Comparison of ENCODE assay signal across 21 cellular contexts in genomic region chr1:164311376-164311775, GRCh38.
DNase-seq lines count a peak whose midpoint lies in the region; ATAC-seq and TF ChIP-seq lines count a peak whose summit lies in the region.
"Had no signal": no experiment of that assay in that cellular context is flagged by ENCODE, and none has a peak within 500 bp of the region (broad histone marks: within the 10 kb centered on the region; RNA-seq: fewer than 3 reads in every experiment).

No MANE protein-coding gene starts in this region.

- no peak overlapping the region for H3K18ac ChIP-seq in IMR-90 (ENCODE audit: low read depth, low read length)

- DNase-seq in IMR-90 = no peak
- peak; percentile 40 for DNase-seq in adipocyte (ENCODE audit: low read depth)
- peak; percentile 14 to 28 for DNase-seq in fibroblast of lung (ENCODE audit: low read depth in 2 of 2)
- DNase-seq in type B pancreatic cell (ENCODE audit: extremely low spot score, unreplicated experiment) = no peak
- no peak for DNase-seq in left cardiac atrium
- no peak for DNase-seq in NCI-H446 (lab: John Stamatoyannopoulos, UW)
- no peak for DNase-seq in SHP77 treated with DMSO at 0.1 percent for 48 hours (lab: John Stamatoyannopoulos, UW)
- DNase-seq: BE2C; CD4-positive, CD25-positive, alpha-beta regulatory T cell; COR-L47; DMS 273 treated with DMSO at 0.1 percent for 48 hours; GDM1; HCEC 1CT; Kasumi-1; NCI-H1092 treated with DMSO at 0.1 percent for 48 hours; NCI-H2081 treated with DMSO at 0.1 percent for 48 hours; NCI-H748 treated with DMSO at 0.1 percent for 48 hours; NK-92 treated with Interleukin-12 subunit alpha and Interleukin-12 subunit beta, amount 100 ng/mL, for 24 hours; Peyer's patch had no signal

- no peak overlapping the region for H3K4me2 ChIP-seq in IMR-90 (ENCODE audit: low read depth, low read length)
- H3K4me2 ChIP-seq in fibroblast of lung (ENCODE audit: extremely low read depth, insufficient read depth, low read length) = no peak overlapping the region

- TF ChIP-seq POLR2A in IMR-90 (IDR thresholded peaks at IDR 0.05; ENCODE audit: low read depth, low read length) = no peak

- no peak overlapping the region for H2BK120ac ChIP-seq in IMR-90 (ENCODE audit: low read depth, low read length)

- H4K91ac ChIP-seq in IMR-90 (ENCODE audit: insufficient read depth, low read depth, low read length) = no peak overlapping the region

- no peak overlapping the region for H3K9ac ChIP-seq in IMR-90 (ENCODE audit: low read depth, low read length)
- H3K9ac ChIP-seq in adipocyte (ENCODE audit: low read length) = no peak overlapping the region
- no peak overlapping the region for H3K9ac ChIP-seq in fibroblast of lung (ENCODE audit: insufficient read depth, low read length)

- H4K5ac ChIP-seq in IMR-90 (ENCODE audit: low read depth, low read length) = no peak overlapping the region

- H4K20me1 ChIP-seq in IMR-90 (ENCODE audit: insufficient read depth, low read length) (no peaks in the 10 kb centered on the region), fibroblast of lung (ENCODE audit: control insufficient read depth, extremely low read depth, insufficient read depth, low read length) (no peaks in the 10 kb centered on the region)

- no peak overlapping the region for H3K4ac ChIP-seq in IMR-90 (ENCODE audit: low read depth, low read length)

- POLR2A ChIA-PET in IMR-90 (lab: Charles Lee; ENCODE audit: unreplicated experiment) = no interaction called here

- H3K27ac ChIP-seq in IMR-90 (ENCODE audit: insufficient read depth, low read length) (no peak overlapping the region), fibroblast of lung (ENCODE audit: insufficient read depth, low read length) (no peak overlapping the region)
- H3K27ac ChIP-seq: Peyer's patch had no signal

- peaks cover 24% of the 10 kb centered on the region for H3K4me1 Mint-ChIP-seq in type B pancreatic cell (ENCODE audit: unreplicated experiment)
- H3K4me1 Mint-ChIP-seq: CD4-positive, CD25-positive, alpha-beta regulatory T cell; IgD-negative memory B cell had no signal

- dilution Hi-C loops in IMR-90 (cut with HindIII; ENCODE audit: low sequenced_read_pairs, unreplicated experiment) = no loop called here

- no peak for TF ChIP-seq RAD21 in IMR-90 (IDR thresholded peaks at IDR 0.05; ENCODE audit: low read length)

- in situ Hi-C loops in IMR-90 (cut with MboI; ENCODE audit: low sequenced_read_pairs) = no loop called here

- H3K56ac ChIP-seq in IMR-90 (ENCODE audit: extremely low read depth, insufficient read depth, low read length) = no peak overlapping the region

- H3K36me3 Mint-ChIP-seq in type B pancreatic cell = no peaks in the 10 kb centered on the region
- H3K36me3 Mint-ChIP-seq: CD4-positive, CD25-positive, alpha-beta regulatory T cell; IgD-negative memory B cell had no signal

- H3K4me3 ChIP-seq in IMR-90 (ENCODE audit: insufficient read depth, low read depth, low read length) (no peak overlapping the region), adipocyte (ENCODE audit: low read length) (no peak overlapping the region), fibroblast of lung (replicated peaks in 1 of 4; ENCODE audit: control extremely low read depth in 1 of 4, insufficient read depth in 1 of 4, low read depth in 3 of 4, low read length in 4 of 4) (no peak overlapping the region)
- H3K4me3 ChIP-seq: Peyer's patch had no signal

- no peaks in the 10 kb centered on the region for H3K27me3 Mint-ChIP-seq in type B pancreatic cell
- H3K27me3 Mint-ChIP-seq: CD4-positive, CD25-positive, alpha-beta regulatory T cell; IgD-negative memory B cell had no signal

- no peak overlapping the region for H4K8ac ChIP-seq in IMR-90 (ENCODE audit: low read depth in 2 of 2, low read length in 2 of 2)

- no TSS peak for BruUV-seq in IMR-90 (replicated peaks; lab: Mats Ljungman, UMichigan)

- no peaks in the 10 kb centered on the region for H3K9me1 ChIP-seq in IMR-90 (ENCODE audit: insufficient read depth, low read length)

- no peak overlapping the region for H2BK20ac ChIP-seq in IMR-90 (ENCODE audit: low read depth, low read length)

- H3K27me3 ChIP-seq in IMR-90 (ENCODE audit: control insufficient read depth, insufficient read depth, low read length) = no peaks in the 10 kb centered on the region
- H3K27me3 ChIP-seq in adipocyte (replicated peaks; ENCODE audit: control insufficient read depth, insufficient read depth, low read length) = no peaks in the 10 kb centered on the region
- H3K27me3 ChIP-seq in fibroblast of lung (ENCODE audit: control insufficient read depth, insufficient read depth, low read length) = no peaks in the 10 kb centered on the region
- H3K27me3 ChIP-seq: BE2C, Peyer's patch had no signal

- H3K4me1 ChIP-seq in IMR-90 (ENCODE audit: control insufficient read depth, insufficient read depth, low read length) = no peaks in the 10 kb centered on the region
- no peaks in the 10 kb centered on the region for H3K4me1 ChIP-seq in adipocyte (ENCODE audit: control insufficient read depth, insufficient read depth, low read length)
- peaks cover 2% of the 10 kb centered on the region for H3K4me1 ChIP-seq in fibroblast of lung (ENCODE audit: control insufficient read depth, extremely low read depth, insufficient read depth, low read length)
- H3K4me1 ChIP-seq: BE2C, Peyer's patch had no signal

- no peak overlapping the region for H2AK9ac ChIP-seq in IMR-90 (replicated peaks; ENCODE audit: low read depth, low read length, poor library complexity)

- H3K9me3 ChIP-seq in IMR-90 (ENCODE audit: control insufficient read depth, insufficient read depth, low read length) (no peaks in the 10 kb centered on the region), adipocyte (ENCODE audit: control insufficient read depth, low read length) (no peaks in the 10 kb centered on the region), fibroblast of lung (ENCODE audit: control insufficient read depth, insufficient read depth, low read depth, low read length) (no peaks in the 10 kb centered on the region)
- H3K9me3 ChIP-seq: BE2C, Peyer's patch had no signal

- TF ChIP-seq CTCF in IMR-90 (conservative IDR thresholded peaks at IDR 0.05; ENCODE audit: low read depth, low read length) = no peak
- no peak for TF ChIP-seq CTCF in fibroblast of lung (conservative IDR thresholded peaks at IDR 0.05 in 1 of 2, IDR thresholded peaks at IDR 0.05 in 1 of 2; ENCODE audit: low read depth in 1 of 2, low read length in 2 of 2)
- no peak for TF ChIP-seq CTCF in type B pancreatic cell (conservative IDR thresholded peaks at IDR 0.05)

- intact Hi-C loops in IMR-90 (cut with micrococcal nuclease) (no loop called here), left cardiac atrium (cut with DNase I) (no loop called here)

- no peak overlapping the region for H3K14ac ChIP-seq in IMR-90 (replicated peaks; ENCODE audit: low read depth, low read length)

- H2AK5ac ChIP-seq in IMR-90 (ENCODE audit: low read depth, low read length) = no peak overlapping the region

- ATAC-seq in IMR-90 (ENCODE audit: low read depth) (no peak), left cardiac atrium (no peak)
- ATAC-seq: Right ventricle myocardium inferior had no signal

- no peak overlapping the region for H2BK5ac ChIP-seq in IMR-90 (ENCODE audit: low read depth, low read length, poor library complexity, severe bottlenecking)

- H2AFZ ChIP-seq in IMR-90 (replicated peaks; ENCODE audit: low read length, poor library complexity) (no peak overlapping the region), fibroblast of lung (ENCODE audit: low read length) (no peak overlapping the region)

- no peaks in the 10 kb centered on the region for H3K79me2 ChIP-seq in fibroblast of lung (ENCODE audit: control insufficient read depth, insufficient read depth, low read length)

- CTCF ChIA-PET in IMR-90 (lab: Yijun Ruan, JAX) = no interaction called here

- no peak overlapping the region for H3K4me3 Mint-ChIP-seq in type B pancreatic cell
- H3K4me3 Mint-ChIP-seq: CD4-positive, CD25-positive, alpha-beta regulatory T cell; IgD-negative memory B cell had no signal

- no peaks in the 10 kb centered on the region for H3K9me3 Mint-ChIP-seq in type B pancreatic cell

- H2BK15ac ChIP-seq in IMR-90 (ENCODE audit: low read depth, low read length) = no peak overlapping the region

- no peak overlapping the region for H3K23ac ChIP-seq in IMR-90 (ENCODE audit: low read depth, low read length)

- no peaks in the 10 kb centered on the region for H3K79me1 ChIP-seq in IMR-90 (ENCODE audit: low read depth in 1 of 2, low read length in 2 of 2)

- no CpG with 5 or more reads among the region's 5 CpGs for WGBS in IMR-90 (ENCODE audit: extremely low coverage in 2 of 2, insufficient read length in 1 of 2), 2 experiments

- H3K36me3 ChIP-seq in IMR-90 (ENCODE audit: control insufficient read depth, insufficient read depth, low read length) (no peaks in the 10 kb centered on the region), adipocyte (ENCODE audit: control insufficient read depth, insufficient read depth, low read length, severe bottlenecking) (no peaks in the 10 kb centered on the region), fibroblast of lung (ENCODE audit: control insufficient read depth, insufficient read depth, low read length) (no peaks in the 10 kb centered on the region)
- H3K36me3 ChIP-seq: BE2C, Peyer's patch had no signal

- peak overlapping the region; percentile 14 for H3K27ac Mint-ChIP-seq in type B pancreatic cell
- H3K27ac Mint-ChIP-seq: CD4-positive, CD25-positive, alpha-beta regulatory T cell; IgD-negative memory B cell had no signal

TF ChIP-seq in IMR-90, 13 proteins besides CTCF, POLR2A, EP300 and RAD21:
- TF ChIP-seq MAFK (IDR thresholded peaks at IDR 0.05; ENCODE audit: low read depth, low read length) (peak; percentile 84), RCOR1 (IDR thresholded peaks at IDR 0.05; ENCODE audit: insufficient replicate concordance, low read length) (no peak)

Comparison
In these comparisons a context has a peak if more than half of its experiments do, and no peak if none do; other contexts are left out.
1. DNase-seq: peak in adipocyte (single experiment) and fibroblast of lung (2 of 2); none in IMR-90 (single experiment), type B pancreatic cell (single experiment), left cardiac atrium (single experiment), NCI-H446 (0 of 2) and SHP77 treated with DMSO at 0.1 percent for 48 hours (single experiment).